ENCODE assay signal across 8 cellular contexts in genomic region chr2:23940262-23940975, GRCh38. TPM values are rescaled to one million over a fixed set of nuclear protein-coding genes. Genes with fewer than 3 reads are reported as not detected.
DNase-seq lines count a peak whose midpoint lies in the region; ATAC-seq and TF ChIP-seq lines count a peak whose summit lies in the region.

Gene UBXN2A (plus strand): TSS chr2:23940463. CDS start chr2:23958315, 17,852 bp downstream.

- ATAC-seq in GM19468 (IDR thresholded peaks at IDR 0.05; ENCODE audit: extremely low read depth, unreplicated experiment): peak; percentile 84

- H3K27me3 ChIP-seq in HL-60 (ENCODE audit: insufficient read depth, poor library complexity, severe bottlenecking) (no peaks in the 10 kb centered on the region), OCI-LY1 (ENCODE audit: insufficient read depth, low read length) (no peaks in the 10 kb centered on the region)

- H3F3A ChIP-seq in OCI-LY1 (ENCODE audit: insufficient read depth, low read length): no peaks in the 10 kb centered on the region

- peak within 1 kb of the TSS; percentile 77 for H3K9ac ChIP-seq in OCI-LY1 (ENCODE audit: low read length)

- peak within 1 kb of the TSS; percentile 94; the same call in 1 of the 2 replicates for H2AFZ ChIP-seq in OCI-LY1 (ENCODE audit: low read length)

- in situ Hi-C loops in Caki2 (cut with HindIII; ENCODE audit: low pct_unique_long_range_greater_than_20kb, low sequenced_read_pairs): no loop called here

- DNase-seq in Caki2 (ENCODE audit: low read depth): peak; percentile 84
- peak; percentile 44 to 60 for DNase-seq in HL-60 (ENCODE audit: low read depth in 1 of 2, low spot score in 1 of 2)
- DNase-seq in activated T-cell treated with anti-CD3 and anti-CD28 coated beads for 4 hours: peak; percentile 59
- DNase-seq in epithelial cell of proximal tubule (ENCODE audit: low read depth): no peak
- peak; percentile 75 for DNase-seq in mucosa of gallbladder (ENCODE audit: low spot score)
- peak; percentile 32 to 49 for DNase-seq in stimulated activated CD8-positive, alpha-beta memory T cell treated with anti-CD3 and anti-CD28 coated beads, Interleukin-4, amount 100 ng/mL, for 4 hours (ENCODE audit: low read depth in 2 of 2, low spot score in 1 of 2)

- H3K79me2 ChIP-seq in OCI-LY1 (ENCODE audit: insufficient read depth, low read length): peaks cover 29% of the 10 kb centered on the region

- no peaks in the 10 kb centered on the region for H4K20me1 ChIP-seq in OCI-LY1 (ENCODE audit: insufficient read depth, low read length)

- peak within 1 kb of the TSS; percentile 71 for H3K27ac ChIP-seq in HL-60 (replicated peaks)
- H3K27ac ChIP-seq in OCI-LY1 (ENCODE audit: low read depth, low read length, poor library complexity, severe bottlenecking): peak within 1 kb of the TSS; percentile 76

- H3K4me3 ChIP-seq in HL-60 (replicated peaks; ENCODE audit: insufficient read depth, low read length): peak within 1 kb of the TSS; percentile 84
- H3K4me3 ChIP-seq in OCI-LY1 (ENCODE audit: low read depth, low read length, poor library complexity, severe bottlenecking): peak within 1 kb of the TSS; percentile 81
- H3K4me3 ChIP-seq in epithelial cell of proximal tubule (ENCODE audit: low read depth, low read length): peak within 1 kb of the TSS; percentile 67

- peak within 1 kb of the TSS; percentile 85 for H3K4me2 ChIP-seq in OCI-LY1 (ENCODE audit: low read length)

- no peaks in the 10 kb centered on the region for H3K9me2 ChIP-seq in OCI-LY1 (ENCODE audit: low read depth, low read length)

- peaks cover 24% of the 10 kb centered on the region for H3K4me1 ChIP-seq in OCI-LY1 (ENCODE audit: insufficient read depth, low read length, severe bottlenecking)

- H3K9me3 ChIP-seq in OCI-LY1 (ENCODE audit: low read length): no peaks in the 10 kb centered on the region

- TF ChIP-seq CTCF in HL-60 (IDR thresholded peaks at IDR 0.05; ENCODE audit: insufficient read depth, low read length) (no peak), OCI-LY1 (IDR thresholded peaks at IDR 0.05; ENCODE audit: low read length) (no peak), epithelial cell of proximal tubule (conservative IDR thresholded peaks at IDR 0.05; ENCODE audit: low read depth, low read length) (no peak)

- no peaks in the 10 kb centered on the region for H3K36me3 ChIP-seq in OCI-LY1 (ENCODE audit: insufficient read depth, low read length)

RNA-seq across cellular contexts. Expression of gene UBXN2A, which starts in this region (rescaled TPM):
- total RNA-seq in Caki2 (2014; rRNA removed; shearing (Covaris generic); ENCODE audit: low replicate concordance): 16.0 and 24.3 TPM in 2 replicates
- 12.3 and 13.4 TPM in 2 replicates for total RNA-seq in epithelial cell of proximal tubule
- total RNA-seq in mucosa of gallbladder: 11.8 TPM
